ENCODE assay signal across 1 cellular context in genomic region chr2:25293958-25294513, GRCh38.
TF ChIP-seq lines count a peak whose summit lies in the region.

No MANE protein-coding gene starts in this region.

TF ChIP-seq in SK-N-SH treated with all-trans-retinoic acid at 6 μM for 48 hours, 23 proteins besides CTCF, POLR2A, EP300 and RAD21 (continued from another document):
- TF ChIP-seq ISL1 (CRISPR knock-in tag; IDR thresholded peaks at IDR 0.05) (no peak), PPARA (CRISPR knock-in tag; IDR thresholded peaks at IDR 0.05; ENCODE audit: borderline replicate concordance) (no peak), TCF4 (CRISPR knock-in tag; IDR thresholded peaks at IDR 0.05; ENCODE audit: borderline replicate concordance) (no peak)
